1 cellular context compared by ENCODE assay signal in genomic region chr7:128739990-128740682, GRCh38.
TF ChIP-seq lines count a peak whose summit lies in the region.

No MANE protein-coding gene starts in this region.

TF ChIP-seq in GM12878, 131 proteins besides CTCF, POLR2A, EP300 and RAD21:
- TF ChIP-seq, protein P1, sequence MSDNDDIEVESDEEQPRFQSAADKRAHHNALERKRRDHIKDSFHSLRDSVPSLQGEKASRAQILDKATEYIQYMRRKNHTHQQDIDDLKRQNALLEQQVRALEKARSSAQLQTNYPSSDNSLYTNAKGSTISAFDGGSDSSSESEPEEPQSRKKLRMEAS (IDR thresholded peaks at IDR 0.05; ENCODE audit: low read depth, low read length): no peak
- TF ChIP-seq YBX1 (IDR thresholded peaks at IDR 0.05) (no peak), ZBTB4 (CRISPR knock-in tag; IDR thresholded peaks at IDR 0.05) (no peak), MEF2B (IDR thresholded peaks at IDR 0.05; ENCODE audit: partially characterized antibody, poor library complexity, severe bottlenecking) (no peak)
